Comparison of ENCODE assay signal across 1 cellular context in the genomic region with DNA sequence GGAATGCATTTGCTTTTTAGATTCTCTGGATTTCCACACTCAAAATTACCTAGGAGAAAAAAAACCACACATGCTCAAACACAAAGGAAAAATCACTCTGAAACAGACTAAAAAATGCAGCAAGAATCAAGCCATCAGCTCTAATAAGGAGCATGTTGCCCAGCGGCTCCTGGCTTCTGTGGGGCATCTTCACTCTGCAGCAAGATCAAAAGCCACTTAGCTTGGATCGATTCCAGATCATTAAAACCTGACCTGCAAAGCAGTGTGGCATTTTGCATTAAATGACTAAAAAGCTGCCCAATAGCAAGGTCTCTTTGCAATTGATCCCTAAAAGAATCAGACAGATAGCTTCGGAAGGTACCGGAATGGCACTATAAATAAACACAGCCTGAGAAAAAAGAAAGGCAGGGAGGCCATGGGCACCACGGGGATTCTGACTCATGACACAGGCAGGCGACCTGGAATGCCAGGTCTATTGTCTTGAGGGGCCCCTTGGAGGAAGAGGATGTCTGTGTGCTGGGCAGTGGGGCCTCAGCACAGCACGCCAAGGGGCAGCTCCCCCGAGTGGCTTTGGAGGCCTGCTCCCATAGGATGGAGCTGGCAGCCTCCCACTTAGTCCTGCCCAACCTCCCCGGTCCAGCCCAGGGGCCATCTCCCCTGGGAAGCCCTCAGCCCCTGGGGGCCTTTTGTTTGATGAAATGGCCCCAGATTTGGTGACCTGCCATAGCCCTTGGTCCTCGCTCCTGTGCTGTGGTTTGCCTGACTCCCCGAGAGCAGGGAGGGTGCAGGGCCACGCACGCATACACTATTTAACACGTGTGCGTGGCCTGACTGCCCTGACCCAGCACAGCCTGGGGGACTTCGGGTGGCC.
TF ChIP-seq lines count a peak whose summit lies in the region.

No MANE protein-coding gene starts in this region.

TF ChIP-seq in GM12878, 131 proteins besides CTCF, POLR2A, EP300 and RAD21:
- TF ChIP-seq MEF2B (IDR thresholded peaks at IDR 0.05; ENCODE audit: partially characterized antibody, poor library complexity, severe bottlenecking) (no peak), SMARCA5 (IDR thresholded peaks at IDR 0.05) (no peak), ZBTB11 (CRISPR knock-in tag; IDR thresholded peaks at IDR 0.05) (no peak), BCL11A (IDR thresholded peaks at IDR 0.05; ENCODE audit: low read depth, low read length) (no peak), RBBP5 (conservative IDR thresholded peaks at IDR 0.05) (no peak), SUZ12 (IDR thresholded peaks at IDR 0.05; ENCODE audit: unreplicated experiment) (no peak), NBN (IDR thresholded peaks at IDR 0.05) (no peak), YY1 (IDR thresholded peaks at IDR 0.05; ENCODE audit: low read depth, low read length) (no peak), SIN3A (IDR thresholded peaks at IDR 0.05; ENCODE audit: low read depth, low read length) (no peak), SMC3 (IDR thresholded peaks at IDR 0.05; ENCODE audit: borderline replicate concordance, low read length) (no peak), NR2F1 (conservative IDR thresholded peaks at IDR 0.05) (no peak), RUNX3 (IDR thresholded peaks at IDR 0.05; ENCODE audit: low read length) (no peak), EGR1 (IDR thresholded peaks at IDR 0.05; ENCODE audit: borderline replicate concordance in 1 of 2, low read depth in 2 of 2, low read length in 2 of 2) (no peak), NFYA (IDR thresholded peaks at IDR 0.05; ENCODE audit: borderline replicate concordance, low read depth, low read length) (no peak)
